ENCODE assay signal across 10 cellular contexts in genomic region chr2:109173311-109174171, GRCh38. TPM values are rescaled to one million over a fixed set of nuclear protein-coding genes. Genes with fewer than 3 reads are reported as not detected.
DNase-seq lines count a peak whose midpoint lies in the region; ATAC-seq, FAIRE-seq and TF ChIP-seq lines count a peak whose summit lies in the region.
"Had no signal": no experiment of that assay in that cellular context is flagged by ENCODE, and none has a peak within 500 bp of the region (broad histone marks: within the 10 kb centered on the region; RNA-seq: fewer than 3 reads in every experiment).

No MANE protein-coding gene starts in this region.

- peak overlapping the region; percentile 18 for H3K4me3 Mint-ChIP-seq in MCF 10A (ENCODE audit: unreplicated experiment)
- H3K4me3 Mint-ChIP-seq: central memory CD8-positive, alpha-beta T cell had no signal

- BruUV-seq in MCF 10A (replicated peaks; lab: Mats Ljungman, UMichigan) (no TSS peak), mammary epithelial cell (replicated peaks; lab: Mats Ljungman, UMichigan) (no TSS peak)

- H3K36me3 ChIP-seq in mammary epithelial cell (ENCODE audit: insufficient read depth, low read length) (no peaks in the 10 kb centered on the region), colonic mucosa (no peaks in the 10 kb centered on the region), small intestine (ENCODE audit: control insufficient read depth in 2 of 2, insufficient read depth in 2 of 2, low read length in 2 of 2) (no peaks in the 10 kb centered on the region)

- no peaks in the 10 kb centered on the region for H3K9me3 Mint-ChIP-seq in MCF 10A (ENCODE audit: unreplicated experiment)
- H3K9me3 Mint-ChIP-seq: central memory CD8-positive, alpha-beta T cell had no signal

- no peak for ATAC-seq in HG03442 (IDR thresholded peaks at IDR 0.05; ENCODE audit: unreplicated experiment)

- no peak overlapping the region for H2AFZ ChIP-seq in mammary epithelial cell (ENCODE audit: low read depth, low read length)

- H3K4me1 ChIP-seq in mammary epithelial cell (ENCODE audit: insufficient read depth, low read length) (no peaks in the 10 kb centered on the region), colonic mucosa (no peaks in the 10 kb centered on the region), small intestine (ENCODE audit: control insufficient read depth in 2 of 2, insufficient read depth in 1 of 2, low read depth in 1 of 2, low read length in 1 of 2) (no peaks in the 10 kb centered on the region)

- H3K27me3 Mint-ChIP-seq in MCF 10A (ENCODE audit: insufficient read depth, unreplicated experiment): no peaks in the 10 kb centered on the region

- POLR2A ChIA-PET in MCF 10A (lab: Yijun Ruan, JAX): interaction anchor here (0.7 to 2.9 kb wide), 7 partner anchors 11 to 158 kb away, joined by 3 to 11 read pairs (median 5); no protein-coding TSS in a partner anchor

- in situ Hi-C loops in mammary epithelial cell (cut with MboI; ENCODE audit: low sequenced_read_pairs in 2 of 2): no loop called here

- intact Hi-C loops in MCF 10A (cut with micrococcal nuclease): loop anchor here (5.0 kb wide), 3 partner anchors 39 to 69 kb away; partner anchors contain the start of gene SH3RF3
- intact Hi-C loops in mammary epithelial cell (cut with micrococcal nuclease): no loop called here
- intact Hi-C loops in colonic mucosa (cut with DNase I): no loop called here

- no peak overlapping the region for H3K4me3 ChIP-seq in mammary epithelial cell (replicated peaks in 1 of 3; ENCODE audit: insufficient read depth in 1 of 3, low read depth in 2 of 3, low read length in 3 of 3)
- H3K4me3 ChIP-seq in colonic mucosa: no peak overlapping the region
- H3K4me3 ChIP-seq in small intestine (ENCODE audit: low read depth in 1 of 2, low read length in 2 of 2): no peak overlapping the region

- dilution Hi-C loops in mammary epithelial cell (cut with HindIII; ENCODE audit: low sequenced_read_pairs): no loop called here

- H3K4me2 ChIP-seq in mammary epithelial cell (ENCODE audit: insufficient read depth, low read depth, low read length): no peak overlapping the region

- H3K9ac ChIP-seq in mammary epithelial cell (ENCODE audit: insufficient read depth, low read length) (no peak overlapping the region), colonic mucosa (ENCODE audit: low read depth in 2 of 2, low read length in 2 of 2) (no peak overlapping the region)

- H3K27ac ChIP-seq in mammary epithelial cell (ENCODE audit: insufficient read depth, low read depth, low read length) (no peak overlapping the region), colonic mucosa (peak overlapping the region; percentile 69), small intestine (ENCODE audit: low read depth in 1 of 2, low read length in 1 of 2) (peak overlapping the region in 1 of 2 donors; percentile 89)

- WGBS in mammary epithelial cell (ENCODE audit: low coverage, missing lambda C conversion rate): 47% methylated on average over 19 of the region's 19 CpGs
- 67 to 82% (median 80%) methylated on average over 19 of the region's 19 CpGs for WGBS in small intestine, 3 donors

- H3K27me3 ChIP-seq in mammary epithelial cell (ENCODE audit: insufficient read depth, low read length): peaks cover 6% of the 10 kb centered on the region
- H3K27me3 ChIP-seq in colonic mucosa: no peaks in the 10 kb centered on the region
- H3K27me3 ChIP-seq in small intestine (ENCODE audit: control insufficient read depth in 2 of 2, insufficient read depth in 2 of 2, low read length in 2 of 2): no peaks in the 10 kb centered on the region

- FAIRE-seq in small intestine (lab: Jason Lieb, UNC): no peak
- FAIRE-seq: RCC 7860 had no signal

- no peak for TF ChIP-seq CTCF in MCF 10A (IDR thresholded peaks at IDR 0.05; ENCODE audit: unreplicated experiment)
- no peak for TF ChIP-seq CTCF in mammary epithelial cell (conservative IDR thresholded peaks at IDR 0.05 in 1 of 2, IDR thresholded peaks at IDR 0.05 in 1 of 2; ENCODE audit: extremely low read depth in 1 of 2, insufficient read depth in 1 of 2, low read depth in 1 of 2, low read length in 2 of 2)
- TF ChIP-seq CTCF in colonic mucosa (IDR thresholded peaks at IDR 0.05): no peak

- CTCF ChIA-PET in MCF 10A (lab: Yijun Ruan, JAX): no interaction called here
- CTCF ChIA-PET in mammary epithelial cell (lab: Charles Lee; ENCODE audit: low non-redundant PET): no interaction called here

- H4K20me1 ChIP-seq in mammary epithelial cell (ENCODE audit: insufficient read depth, low read length): no peaks in the 10 kb centered on the region

- peak overlapping the region; percentile 55 for H3K27ac Mint-ChIP-seq in MCF 10A (ENCODE audit: low read depth, unreplicated experiment)

- no peaks in the 10 kb centered on the region for H3K36me3 Mint-ChIP-seq in MCF 10A (ENCODE audit: insufficient read depth, unreplicated experiment)

- H3K9me3 ChIP-seq in mammary epithelial cell (replicated peaks; ENCODE audit: insufficient read depth, low read length): no peaks in the 10 kb centered on the region
- H3K9me3 ChIP-seq in colonic mucosa: no peaks in the 10 kb centered on the region
- H3K9me3 ChIP-seq in small intestine (ENCODE audit: control insufficient read depth, low read depth): no peaks in the 10 kb centered on the region

- no peaks in the 10 kb centered on the region for H3K79me2 ChIP-seq in mammary epithelial cell (ENCODE audit: insufficient read depth, low read length)

- peaks cover 63% of the 10 kb centered on the region for H3K4me1 Mint-ChIP-seq in MCF 10A (ENCODE audit: insufficient read depth, unreplicated experiment)
- H3K4me1 Mint-ChIP-seq: central memory CD8-positive, alpha-beta T cell had no signal

- DNase-seq in MCF 10A (ENCODE audit: unreplicated experiment): peak; percentile 83
- no peak for DNase-seq in mammary epithelial cell
- no peak for DNase-seq in colonic mucosa
- DNase-seq in mesenteric fat pad (ENCODE audit: low spot score): peak; percentile 87
- DNase-seq in small intestine: no peak
- DNase-seq in NCI-H187 treated with DMSO at 0.1 percent for 48 hours (lab: John Stamatoyannopoulos, UW): no peak
- DNase-seq in NCI-H510A (lab: John Stamatoyannopoulos, UW): no peak

RNA-seq across cellular contexts. Expression of gene SH3RF3, which starts 44.5 kb away (rescaled TPM):
- total RNA-seq in MCF 10A (2022) (21.0 and 21.7 TPM in 2 replicates), mammary epithelial cell (1 to 10 TPM in 1 of 2 donors, under 1 TPM in 1; 0.33 to 2.0 TPM), colonic mucosa (1 to 10 TPM; 1.3 to 2.5 TPM), mesenteric fat pad (20.4 TPM)
- polyA plus RNA-seq in mammary epithelial cell (0.20 TPM), small intestine (1 to 10 TPM in 1 of 3 donors, under 1 TPM in 2; 0.22 to 3.9 (median 0.81) TPM)
- polyA minus RNA-seq in mammary epithelial cell: not detected

Comparison
In these comparisons a context has a peak if more than half of its experiments do, and no peak if none do; other contexts are left out.
1. DNase-seq: peak in MCF 10A (single experiment) and mesenteric fat pad (single experiment); none in mammary epithelial cell (single experiment), colonic mucosa (single experiment), small intestine (single experiment), NCI-H187 treated with DMSO at 0.1 percent for 48 hours (single experiment) and NCI-H510A (single experiment).